In genomic region chr4:64022560-64022959, GRCh38 we compare ENCODE assay signal across 24 cellular contexts.
"Had no signal": no experiment of that assay in that cellular context is flagged by ENCODE, and none has a peak within 500 bp of the region (broad histone marks: within the 10 kb centered on the region; RNA-seq: fewer than 3 reads in every experiment).

No MANE protein-coding gene starts in this region.

- H3K27ac ChIP-seq: colonic mucosa, coronary artery, dorsolateral prefrontal cortex, epithelial cell of prostate, esophagus muscularis mucosa, esophagus squamous epithelium, foreskin keratinocyte, gastrocnemius medialis, gastroesophageal sphincter, heart left ventricle, heart right ventricle had no signal

- H3K27ac Mint-ChIP-seq: dendritic cell treated with granulocyte-macrophage colony-stimulating factor and Interleukin-4, amounts not matched to agents 40 ng/mL and 50 ng/mL, for 4 days; effector memory CD8-positive, alpha-beta T cell had no signal

- H3K36me3 ChIP-seq: colonic mucosa, esophagus muscularis mucosa, esophagus squamous epithelium, gastrocnemius medialis, gastroesophageal sphincter, heart left ventricle, heart right ventricle had no signal

- H3K27me3 Mint-ChIP-seq: dendritic cell treated with granulocyte-macrophage colony-stimulating factor and Interleukin-4, amounts not matched to agents 40 ng/mL and 50 ng/mL, for 4 days; effector memory CD8-positive, alpha-beta T cell had no signal

- H3K4me3 ChIP-seq: colonic mucosa, coronary artery, dorsolateral prefrontal cortex, esophagus muscularis mucosa, esophagus squamous epithelium, gastrocnemius medialis, gastroesophageal sphincter, heart left ventricle, heart right ventricle had no signal

- H3K27me3 ChIP-seq: colonic mucosa, dorsolateral prefrontal cortex, esophagus muscularis mucosa, esophagus squamous epithelium, foreskin keratinocyte, gastrocnemius medialis, gastroesophageal sphincter, heart left ventricle, heart right ventricle had no signal

- H3K9me3 ChIP-seq: colonic mucosa, gastrocnemius medialis had no signal

- H3K4me1 ChIP-seq: colonic mucosa, esophagus muscularis mucosa, esophagus squamous epithelium, foreskin keratinocyte, gastrocnemius medialis, gastroesophageal sphincter, heart left ventricle, heart right ventricle had no signal

- ATAC-seq: effector memory CD8-positive, alpha-beta T cell; esophagus mucosa; foreskin keratinocyte; gastrocnemius medialis; gastroesophageal sphincter; heart left ventricle; heart right ventricle had no signal

- DNase-seq: colonic mucosa; cortex of kidney; dermis blood vessel endothelial cell; dorsolateral prefrontal cortex; effector CD4-positive, alpha-beta T cell; effector CD8-positive, alpha-beta T cell; effector memory CD4-positive, alpha-beta T cell; effector memory CD8-positive, alpha-beta T cell; erythroblast; esophagus squamous epithelium; foreskin fibroblast; foreskin melanocyte; gastrocnemius medialis; glutamatergic neuron; head of caudate nucleus; heart left ventricle; heart right ventricle had no signal

- H3K4me3 Mint-ChIP-seq: dendritic cell treated with granulocyte-macrophage colony-stimulating factor and Interleukin-4, amounts not matched to agents 40 ng/mL and 50 ng/mL, for 4 days; effector memory CD8-positive, alpha-beta T cell had no signal
